ENCODE assay signal across 12 cellular contexts in the genomic region with DNA sequence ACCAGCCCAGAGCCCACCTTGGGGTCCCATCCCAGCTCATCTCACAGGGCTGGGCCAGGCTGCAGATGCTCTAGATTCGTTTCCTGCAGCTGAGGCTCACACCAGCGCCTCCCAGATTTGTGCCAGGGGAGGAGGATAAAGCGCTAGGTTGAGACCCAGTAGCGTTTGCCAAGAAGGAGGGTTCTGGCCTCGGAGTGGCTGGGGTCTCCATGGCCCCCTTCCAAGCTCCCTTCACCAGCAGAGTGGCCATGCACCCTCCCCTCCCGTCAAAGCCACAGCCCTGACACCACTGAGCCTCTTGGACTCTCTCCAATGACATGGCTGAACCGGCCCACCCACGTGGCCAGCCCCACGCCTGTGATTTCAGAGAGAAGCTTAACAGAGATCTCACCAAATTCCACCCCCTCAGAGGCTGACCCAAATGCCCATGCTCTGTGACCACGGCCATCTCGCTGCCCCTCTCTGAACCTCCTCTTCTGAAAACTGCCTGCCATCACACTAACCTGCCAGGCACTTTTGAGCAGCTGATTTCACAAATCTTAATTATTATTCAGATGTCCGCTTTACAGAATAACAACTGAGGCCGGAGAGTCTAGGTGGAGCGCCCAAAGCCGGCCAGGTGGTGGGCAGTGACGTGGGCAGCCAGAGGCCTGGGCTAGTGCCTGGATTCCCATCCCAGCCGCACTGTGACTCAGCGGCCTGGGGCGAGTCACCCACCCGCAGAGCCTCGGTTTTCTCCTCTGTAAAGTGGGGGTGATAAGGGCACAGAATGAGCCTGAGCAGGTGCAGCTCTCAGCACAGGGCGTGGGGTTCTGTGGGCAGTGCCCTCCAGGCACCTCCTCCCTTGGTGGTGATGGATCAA.
DNase-seq lines count a peak whose midpoint lies in the region; ATAC-seq, FAIRE-seq and TF ChIP-seq lines count a peak whose summit lies in the region.
"Had no signal": no experiment of that assay in that cellular context is flagged by ENCODE, and none has a peak within 500 bp of the region (broad histone marks: within the 10 kb centered on the region; RNA-seq: fewer than 3 reads in every experiment).

No MANE protein-coding gene starts in this region.

- H3K9ac ChIP-seq in HepG2 (ENCODE audit: insufficient read depth, low read depth, low read length) (no peak overlapping the region), mesenchymal stem cell (ENCODE audit: low read length) (peak overlapping the region; percentile 51)

- H3K23ac ChIP-seq in mesenchymal stem cell (ENCODE audit: low read length in 2 of 2): no peak overlapping the region

- H3K27ac Mint-ChIP-seq in activated CD8-positive, alpha-beta T cell treated with anti-CD3 and anti-CD28 coated beads, Interleukin-2, amount 10 ng/mL, durations not matched to agents 7 days and 5 days: no peak overlapping the region
- H3K27ac Mint-ChIP-seq: T-helper 1 cell treated with Interleukin-12 subunit alpha and Interleukin-12 subunit beta and Interleukin-4 antibody, amounts not matched to agents 30 μg/mL and 1 μg/mL, for 36 hours had no signal

- peaks cover 17% of the 10 kb centered on the region for H3K4me1 Mint-ChIP-seq in activated CD8-positive, alpha-beta T cell treated with anti-CD3 and anti-CD28 coated beads, Interleukin-2, amount 10 ng/mL, durations not matched to agents 7 days and 5 days (ENCODE audit: low read depth)

- peak overlapping the region; percentile 29 to 87 for H2BK12ac ChIP-seq in mesenchymal stem cell (ENCODE audit: low read length in 2 of 2)

- POLR2A ChIA-PET in HepG2 (lab: Yijun Ruan, JAX): no interaction called here
- POLR2A ChIA-PET in activated CD8-positive, alpha-beta T cell treated with anti-CD3 and anti-CD28 coated beads, Interleukin-2, amount 10 ng/mL, durations not matched to agents 7 days and 5 days (lab: Charles Lee): interaction anchor here (1.5 kb wide), 1 partner anchor 19 kb away, joined by 7 read pairs; no protein-coding TSS in a partner anchor

- CTCF ChIA-PET in HepG2 (lab: Yijun Ruan, JAX; ENCODE audit: low intra/inter-chr PET ratio, low total read pairs): no interaction called here
- CTCF ChIA-PET in activated CD8-positive, alpha-beta T cell treated with anti-CD3 and anti-CD28 coated beads, Interleukin-2, amount 10 ng/mL, durations not matched to agents 7 days and 5 days (lab: Charles Lee): interaction anchor here (1.1 kb wide), 1 partner anchor 81 kb away, joined by 3 read pairs; no protein-coding TSS in a partner anchor

- TF ChIP-seq RAD21 in HepG2 (CRISPR knock-in tag; IDR thresholded peaks at IDR 0.05): no peak

- peak overlapping the region; percentile 56 for H4K91ac ChIP-seq in mesenchymal stem cell (ENCODE audit: low read length)

- H2AK5ac ChIP-seq in mesenchymal stem cell (ENCODE audit: low read length, severe bottlenecking): peak overlapping the region; percentile 49

- FAIRE-seq in HepG2 (lab: Jason Lieb, UNC): no peak

- TF ChIP-seq CTCF in HepG2 (CRISPR knock-in tag; IDR thresholded peaks at IDR 0.05) (no peak), right lobe of liver (IDR thresholded peaks at IDR 0.05) (no peak), vagina (IDR thresholded peaks at IDR 0.05) (no peak)

- H3K4me3 Mint-ChIP-seq in activated CD8-positive, alpha-beta T cell treated with anti-CD3 and anti-CD28 coated beads, Interleukin-2, amount 10 ng/mL, durations not matched to agents 7 days and 5 days: no peak overlapping the region
- H3K4me3 Mint-ChIP-seq: T-helper 1 cell treated with Interleukin-12 subunit alpha and Interleukin-12 subunit beta and Interleukin-4 antibody, amounts not matched to agents 30 μg/mL and 1 μg/mL, for 36 hours had no signal

- H3K4me3 ChIP-seq in HepG2 (replicated peaks in 1 of 3; ENCODE audit: insufficient read depth in 1 of 3, low read depth in 2 of 3, low read length in 3 of 3): no peak overlapping the region
- no peak overlapping the region for H3K4me3 ChIP-seq in right lobe of liver
- no peak overlapping the region for H3K4me3 ChIP-seq in mesenchymal stem cell (ENCODE audit: insufficient read depth in 1 of 2, low read depth in 1 of 2, low read length in 2 of 2)
- H3K4me3 ChIP-seq in vagina: no peak overlapping the region
- H3K4me3 ChIP-seq: cardiac muscle cell had no signal

- H3K27me3 ChIP-seq in HepG2 (ENCODE audit: control insufficient read depth in 1 of 2, insufficient read depth in 2 of 2, low read length in 2 of 2) (peaks cover 9 to 29% of the 10 kb centered on the region in 2 experiments; a peak in 3 of 5 replicates), right lobe of liver (no peaks in the 10 kb centered on the region), mesenchymal stem cell (ENCODE audit: control insufficient read depth in 1 of 2, insufficient read depth in 1 of 2, low read length in 2 of 2) (no peaks in the 10 kb centered on the region), vagina (no peaks in the 10 kb centered on the region)
- H3K27me3 ChIP-seq: cardiac muscle cell had no signal

- H3K14ac ChIP-seq in mesenchymal stem cell (ENCODE audit: low read length in 2 of 2): peak overlapping the region in 1 of 2 experiments; percentile 64

- TF ChIP-seq EP300 in HepG2 (IDR thresholded peaks at IDR 0.05; ENCODE audit: low read depth in 2 of 2, low read length in 2 of 2): no peak
- no peak for TF ChIP-seq EP300 in HepG2 (CRISPR knock-in tag; IDR thresholded peaks at IDR 0.05; ENCODE audit: borderline replicate concordance)

- H3K79me1 ChIP-seq in mesenchymal stem cell (replicated peaks; ENCODE audit: low read length, poor library complexity, severe bottlenecking): no peaks in the 10 kb centered on the region

- peak overlapping the region; percentile 17 to 61 for H3K18ac ChIP-seq in mesenchymal stem cell (ENCODE audit: low read depth in 1 of 2, low read length in 2 of 2)

- in situ Hi-C loops in HepG2 (cut with HindIII; ENCODE audit: extremely low pct_ligation_motif_present, low pct_unique_long_range_greater_than_20kb): no loop called here

- H3K4me2 ChIP-seq in HepG2 (ENCODE audit: low read depth, low read length): no peak overlapping the region
- H3K4me2 ChIP-seq in mesenchymal stem cell (ENCODE audit: low read length, poor library complexity, severe bottlenecking): no peak overlapping the region

- H2BK15ac ChIP-seq in mesenchymal stem cell (ENCODE audit: low read depth, poor library complexity, severe bottlenecking): peak overlapping the region; percentile 73

- WGBS in HepG2 (ENCODE audit: low lambda C conversion rate): 33% methylated on average over 20 of the region's 22 CpGs
- 81% methylated on average over 5 of the region's 22 CpGs for WGBS in right lobe of liver (ENCODE audit: insufficient coverage, low coverage, low lambda C conversion rate, missing lambda C conversion rate)
- WGBS in mesenchymal stem cell: 69% methylated on average over 22 of the region's 22 CpGs

- H2AFZ ChIP-seq in HepG2 (ENCODE audit: low read length): no peak overlapping the region
- H2AFZ ChIP-seq in mesenchymal stem cell (ENCODE audit: low read depth, low read length): no peak overlapping the region

- H2BK5ac ChIP-seq in mesenchymal stem cell (ENCODE audit: low read depth, low read length, poor library complexity, severe bottlenecking): no peak overlapping the region

- no peak overlapping the region for H2BK120ac ChIP-seq in mesenchymal stem cell (ENCODE audit: low read depth, low read length)

- intact Hi-C loops in HepG2 (cut with micrococcal nuclease; ENCODE audit: unreplicated experiment) (no loop called here), right lobe of liver (cut with DNase I) (no loop called here), vagina (cut with DNase I) (no loop called here)

- H4K8ac ChIP-seq in mesenchymal stem cell (ENCODE audit: low read length): no peak overlapping the region

- H3K36me3 Mint-ChIP-seq in activated CD8-positive, alpha-beta T cell treated with anti-CD3 and anti-CD28 coated beads, Interleukin-2, amount 10 ng/mL, durations not matched to agents 7 days and 5 days (ENCODE audit: low read depth): no peaks in the 10 kb centered on the region

- no peak for DNase-seq in HepG2 (ENCODE audit: low spot score)
- DNase-seq in right lobe of liver: no peak
- DNase-seq in astrocyte of the hippocampus (ENCODE audit: low read depth, low spot score): peak; percentile 71
- DNase-seq in mesenchymal stem cell: peak; percentile 41
- DNase-seq in vagina (ENCODE audit: extremely low spot score in 2 of 2): no peak
- DNase-seq in activated CD8-positive, alpha-beta T cell treated with anti-CD3 and anti-CD28 coated beads, Interleukin-2, amount 10 ng/mL, durations not matched to agents 7 days and 5 days: no peak
- DNase-seq in DMS53 (lab: John Stamatoyannopoulos, UW): no peak
- no peak for DNase-seq in COLO829 (ENCODE audit: low spot score)
- DNase-seq: KBM-7, NCI-H446 had no signal

- H3K9me3 ChIP-seq in HepG2 (ENCODE audit: low read length): no peaks in the 10 kb centered on the region
- H3K9me3 ChIP-seq in right lobe of liver: no peaks in the 10 kb centered on the region
- H3K9me3 ChIP-seq in mesenchymal stem cell (ENCODE audit: control insufficient read depth, low read length): no peaks in the 10 kb centered on the region
- no peaks in the 10 kb centered on the region for H3K9me3 ChIP-seq in vagina

- H3K4ac ChIP-seq in mesenchymal stem cell (ENCODE audit: low read depth in 1 of 2, low read length in 2 of 2): peak overlapping the region in 1 of 2 experiments; percentile 21

- no peak for TF ChIP-seq POLR2A in HepG2 (IDR thresholded peaks at IDR 0.05; ENCODE audit: insufficient read depth in 1 of 2, low read depth in 2 of 2, low read length in 2 of 2)
- TF ChIP-seq POLR2A in right lobe of liver (IDR thresholded peaks at IDR 0.05): no peak
- TF ChIP-seq POLR2A in vagina (IDR thresholded peaks at IDR 0.05): no peak

- H3K9me3 Mint-ChIP-seq in activated CD8-positive, alpha-beta T cell treated with anti-CD3 and anti-CD28 coated beads, Interleukin-2, amount 10 ng/mL, durations not matched to agents 7 days and 5 days (ENCODE audit: insufficient read depth): no peaks in the 10 kb centered on the region
- H3K9me3 Mint-ChIP-seq: T-helper 1 cell treated with Interleukin-12 subunit alpha and Interleukin-12 subunit beta and Interleukin-4 antibody, amounts not matched to agents 30 μg/mL and 1 μg/mL, for 36 hours had no signal

- BruUV-seq in HepG2 (replicated peaks; lab: Mats Ljungman, UMichigan): no TSS peak

- H3K27me3 Mint-ChIP-seq in activated CD8-positive, alpha-beta T cell treated with anti-CD3 and anti-CD28 coated beads, Interleukin-2, amount 10 ng/mL, durations not matched to agents 7 days and 5 days (ENCODE audit: low read depth): peaks cover 3% of the 10 kb centered on the region

- no peak for ATAC-seq in HepG2
- ATAC-seq in right lobe of liver: no peak
- ATAC-seq in activated CD8-positive, alpha-beta T cell treated with anti-CD3 and anti-CD28 coated beads, Interleukin-2, amount 10 ng/mL, durations not matched to agents 7 days and 5 days: no peak

- no peaks in the 10 kb centered on the region for H4K20me1 ChIP-seq in HepG2 (ENCODE audit: insufficient read depth, low read length)

- no peaks in the 10 kb centered on the region for H3K36me3 ChIP-seq in HepG2 (replicated peaks in 1 of 2; ENCODE audit: control insufficient read depth in 1 of 2, insufficient read depth in 2 of 2, low read length in 2 of 2)
- no peaks in the 10 kb centered on the region for H3K36me3 ChIP-seq in right lobe of liver
- H3K36me3 ChIP-seq in mesenchymal stem cell (ENCODE audit: control insufficient read depth in 1 of 2, insufficient read depth in 2 of 2, low read depth in 1 of 2, low read length in 2 of 2): no peaks in the 10 kb centered on the region
- no peaks in the 10 kb centered on the region for H3K36me3 ChIP-seq in vagina
- H3K36me3 ChIP-seq: cardiac muscle cell had no signal

- H3K79me2 ChIP-seq in HepG2 (ENCODE audit: insufficient read depth, low read length): no peaks in the 10 kb centered on the region

- peaks cover 43% of the 10 kb centered on the region for H3K4me1 ChIP-seq in HepG2 (ENCODE audit: insufficient read depth, low read length)
- H3K4me1 ChIP-seq in right lobe of liver: peaks cover 0 to 8% (median 6%) of the 10 kb centered on the region in 4 donors
- peaks cover 51% of the 10 kb centered on the region for H3K4me1 ChIP-seq in mesenchymal stem cell (ENCODE audit: control insufficient read depth, insufficient read depth, low read depth, low read length)
- peaks cover 42% of the 10 kb centered on the region for H3K4me1 ChIP-seq in vagina

- H3K27ac ChIP-seq in HepG2 (ENCODE audit: extremely low read length, insufficient read depth, low read length) (no peak overlapping the region), right lobe of liver (no peak overlapping the region), mesenchymal stem cell (ENCODE audit: low read length, poor library complexity, severe bottlenecking) (no peak overlapping the region), vagina (peak overlapping the region; percentile 70)
- H3K27ac ChIP-seq: cardiac muscle cell had no signal

Comparison
In these comparisons a context has a peak if more than half of its experiments do, and no peak if none do; other contexts are left out.
1. DNase-seq: peak in astrocyte of the hippocampus (single experiment) and mesenchymal stem cell (single experiment); none in HepG2 (single experiment), right lobe of liver (0 of 3), vagina (0 of 2), activated CD8-positive, alpha-beta T cell treated with anti-CD3 and anti-CD28 coated beads, Interleukin-2, amount 10 ng/mL, durations not matched to agents 7 days and 5 days (single experiment), DMS53 (single experiment) and COLO829 (single experiment).